34 cellular contexts compared by ENCODE assay signal in the genomic region with DNA sequence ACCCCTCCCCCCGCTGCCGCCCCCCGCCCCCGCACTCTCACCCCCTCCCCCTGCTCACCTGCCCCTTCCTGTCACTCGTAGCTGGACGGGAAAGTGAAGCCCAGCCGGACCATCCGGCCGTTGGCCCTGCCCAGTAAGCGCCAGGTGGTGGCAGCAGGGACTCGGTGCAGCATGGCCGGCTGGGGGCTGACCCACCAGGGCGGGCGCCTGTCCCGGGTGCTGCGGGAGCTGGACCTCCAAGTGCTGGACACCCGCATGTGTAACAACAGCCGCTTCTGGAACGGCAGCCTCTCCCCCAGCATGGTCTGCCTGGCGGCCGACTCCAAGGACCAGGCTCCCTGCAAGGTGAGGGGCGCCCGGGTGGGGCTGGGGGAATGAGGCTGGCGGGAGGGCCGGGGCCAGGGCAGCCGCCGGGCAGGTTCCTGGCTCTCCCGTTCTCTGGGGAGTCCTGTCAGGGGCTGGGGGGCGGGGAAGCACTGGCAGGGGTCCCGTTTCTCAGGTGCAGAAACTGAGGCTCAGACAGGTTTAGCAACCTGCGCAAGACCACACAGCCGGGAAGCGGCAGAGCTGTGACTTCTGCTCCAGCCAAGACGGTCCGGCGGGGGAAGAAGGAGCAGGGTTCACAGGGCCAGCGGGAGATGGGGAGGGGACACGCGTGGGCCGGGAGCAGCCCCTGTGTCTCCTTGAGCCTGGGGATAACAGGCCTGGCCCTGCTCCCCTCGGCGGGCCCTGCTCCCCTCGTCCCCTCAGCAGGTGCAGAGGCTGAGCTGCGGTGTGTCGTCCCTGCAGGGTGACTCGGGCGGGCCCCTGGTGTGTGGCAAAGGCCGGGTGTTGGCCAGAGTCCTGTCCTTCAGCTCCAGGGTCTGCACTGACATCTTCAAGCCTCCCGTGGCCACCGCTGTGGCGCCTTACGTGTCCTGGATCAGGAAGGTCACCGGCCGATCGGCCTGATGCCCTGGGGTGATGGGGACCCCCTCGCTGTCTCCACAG. TPM values are rescaled to one million over a fixed set of nuclear protein-coding genes. Genes with fewer than 3 reads are reported as not detected.
DNase-seq lines count a peak whose midpoint lies in the region; ATAC-seq, FAIRE-seq and TF ChIP-seq lines count a peak whose summit lies in the region.
"Had no signal": no experiment of that assay in that cellular context is flagged by ENCODE, and none has a peak within 500 bp of the region (broad histone marks: within the 10 kb centered on the region; RNA-seq: fewer than 3 reads in every experiment).

No MANE protein-coding gene starts in this region.

- CTCF ChIA-PET in K562 (lab: Yijun Ruan, JAX; ENCODE audit: low intra/inter-chr PET ratio) = no interaction called here

- no peaks in the 10 kb centered on the region for H3K27me3 ChIP-seq in K562 (ENCODE audit: control insufficient read depth in 2 of 2, insufficient read depth in 2 of 2, low read length in 2 of 2)
- no peaks in the 10 kb centered on the region for H3K27me3 ChIP-seq in trophoblast cell (ENCODE audit: insufficient read depth, low read length)
- H3K27me3 ChIP-seq: upper lobe of right lung had no signal

- no peak overlapping the region for H3K14ac ChIP-seq in trophoblast cell (ENCODE audit: low read length)

- H3K9me3 ChIP-seq in K562 (replicated peaks; ENCODE audit: control insufficient read depth, insufficient read depth, low read depth, low read length) = no peaks in the 10 kb centered on the region
- H3K9me3 ChIP-seq in trophoblast cell (ENCODE audit: insufficient read depth, low read depth, low read length) = no peaks in the 10 kb centered on the region
- H3K9me3 ChIP-seq: gastrocnemius medialis, mucosa of descending colon, psoas muscle, suprapubic skin, upper lobe of right lung had no signal

- no peak overlapping the region for H3K4me2 ChIP-seq in K562 (ENCODE audit: insufficient read depth, low read length)
- no peak overlapping the region for H3K4me2 ChIP-seq in trophoblast cell (ENCODE audit: low read length)

- WGBS in K562 (ENCODE audit: insufficient coverage, low coverage, missing lambda C conversion rate) = 88% methylated on average over 29 of the region's 56 CpGs
- WGBS in trophoblast cell (ENCODE audit: extremely low coverage, insufficient coverage, insufficient read length) = no CpG with 5 or more reads among the region's 56 CpGs

- POLR2A ChIA-PET in K562 (lab: Yijun Ruan, JAX) = interaction anchor here (0.7 to 1.2 kb wide), 2 partner anchors 16 to 87 kb away, joined by 3 to 5 read pairs; no protein-coding TSS in a partner anchor

- H3K9me1 ChIP-seq in K562 (ENCODE audit: control insufficient read depth, insufficient read depth, low read length) = no peaks in the 10 kb centered on the region

- H3K36me3 ChIP-seq in K562 (ENCODE audit: control insufficient read depth, insufficient read depth, low read length) (no peaks in the 10 kb centered on the region), trophoblast cell (ENCODE audit: control insufficient read depth in 1 of 2, insufficient read depth in 2 of 2, low read length in 2 of 2) (no peaks in the 10 kb centered on the region)
- H3K36me3 ChIP-seq: gastrocnemius medialis, suprapubic skin, upper lobe of right lung had no signal

- no peak overlapping the region for H3K23ac ChIP-seq in trophoblast cell (ENCODE audit: low read length)

- H4K12ac ChIP-seq in trophoblast cell (ENCODE audit: low read depth, low read length) = no peak overlapping the region

- no peaks in the 10 kb centered on the region for H3K79me2 ChIP-seq in K562 (ENCODE audit: control insufficient read depth, insufficient read depth, low read length)
- H3K79me2 ChIP-seq in trophoblast cell (ENCODE audit: control insufficient read depth, insufficient read depth, low read length, poor library complexity) = no peaks in the 10 kb centered on the region

- H4K91ac ChIP-seq in trophoblast cell (ENCODE audit: low read depth, low read length) = no peak overlapping the region

- no peak for TF ChIP-seq EP300 in K562 (IDR thresholded peaks at IDR 0.05; ENCODE audit: low read length)

- ATAC-seq in K562 (no peak), HG03139 (IDR thresholded peaks at IDR 0.05; ENCODE audit: unreplicated experiment) (no peak)
- ATAC-seq: activated CD4-positive, CD25-positive, alpha-beta regulatory T cell treated with anti-CD3 and anti-CD28 coated beads, Interleukin-2, amount 50 U/mL, for 24 hours; activated CD8-positive, alpha-beta memory T cell treated with anti-CD3 and anti-CD28 coated beads, Interleukin-2, amount 10 ng/mL, durations not matched to agents 7 days and 5 days; activated T-cell treated with anti-CD3 and anti-CD28 coated beads, Interleukin-2, amount 50 U/mL, for 4 hours; gastrocnemius medialis; natural killer cell; T-helper 17 cell had no signal

- H2BK120ac ChIP-seq in trophoblast cell (ENCODE audit: insufficient read depth, low read length, poor library complexity) = no peak overlapping the region

- H2BK12ac ChIP-seq in trophoblast cell (ENCODE audit: low read length) = no peak overlapping the region

- H2AK5ac ChIP-seq in trophoblast cell (ENCODE audit: low read length) = no peak overlapping the region

- H4K20me1 ChIP-seq in K562 (replicated peaks; ENCODE audit: control insufficient read depth, insufficient read depth, low read length) = no peaks in the 10 kb centered on the region

- DNase-seq in DMS53 (lab: John Stamatoyannopoulos, UW) (peak; percentile 51), DMS53 treated with DMSO at 0.1 percent for 48 hours (lab: John Stamatoyannopoulos, UW; ENCODE audit: unreplicated experiment) (no peak), K562 (ENCODE audit: extremely low read depth in 1 of 4, low spot score in 3 of 4) (peak in 2 of 4 experiments; percentile 5 to 8), trophoblast cell (peak; percentile 65 to 77), NCI-H524 (lab: John Stamatoyannopoulos, UW) (no peak)
- DNase-seq: activated CD4-positive, alpha-beta T cell treated with anti-CD3 and anti-CD28 coated beads, Interleukin-2, amount 50 U/mL, for 4 hours; activated CD8-positive, alpha-beta memory T cell treated with anti-CD3 and anti-CD28 coated beads, Interleukin-2, amount 10 ng/mL, durations not matched to agents 7 days and 5 days; activated gamma-delta T cell treated with Interleukin-2 at 50 U/mL for 16 hours; activated naive CD8-positive, alpha-beta T cell treated with anti-CD3 and anti-CD28 coated beads, Interleukin-2, amount 10 ng/mL, durations not matched to agents 7 days and 5 days; activated T-cell treated with anti-CD3 and anti-CD28 coated beads, Interleukin-2, amount 50 U/mL, for 4 hours; gastrocnemius medialis; HFFc6; left cardiac atrium; natural killer cell; NCI-H1048; NCI-H1694 treated with DMSO at 0.1 percent for 48 hours; NK-92 treated with Interleukin-12 subunit alpha and Interleukin-12 subunit beta, amount 100 ng/mL, for 24 hours; occipital lobe; psoas muscle; stimulated activated CD4-positive, alpha-beta T cell treated with anti-CD3 and anti-CD28 coated beads, Interleukin-4, amount 100 ng/mL, for 4 hours; T-helper 17 cell; upper lobe of right lung had no signal

- intact Hi-C loops in K562 (cut with micrococcal nuclease) = no loop called here

- FAIRE-seq in K562 (lab: Jason Lieb, UNC) = no peak
- FAIRE-seq: bronchial epithelial cell, TTC549 had no signal

- BruUV-seq in K562 (replicated peaks; lab: Mats Ljungman, UMichigan) = no TSS peak

- no peaks in the 10 kb centered on the region for H3K79me1 ChIP-seq in trophoblast cell (ENCODE audit: low read length)

- in situ Hi-C loops in K562 (cut with MboI) = no loop called here

- H3K9ac ChIP-seq in K562 (ENCODE audit: insufficient read depth in 1 of 2, low read depth in 2 of 2, low read length in 2 of 2) (no peak overlapping the region; a peak in 1 of 4 replicates), trophoblast cell (ENCODE audit: low read length) (no peak overlapping the region)

- no peak overlapping the region for H2BK5ac ChIP-seq in trophoblast cell (ENCODE audit: low read depth, low read length, poor library complexity)

- H3K27ac ChIP-seq in K562 (ENCODE audit: extremely low read depth, low read depth, low read length) = no peak overlapping the region
- H3K27ac ChIP-seq in trophoblast cell (ENCODE audit: low read depth, low read length) = no peak overlapping the region
- H3K27ac ChIP-seq: gastrocnemius medialis, psoas muscle, SK-N-MC, suprapubic skin, upper lobe of right lung had no signal

- H3K18ac ChIP-seq in trophoblast cell (ENCODE audit: low read length) = no peak overlapping the region

- TF ChIP-seq POLR2A in K562 (conservative IDR thresholded peaks at IDR 0.05) = no peak

- H2AFZ ChIP-seq in K562 (ENCODE audit: low read depth, low read length) = no peak overlapping the region
- H2AFZ ChIP-seq in trophoblast cell (ENCODE audit: insufficient read depth, low read length, poor library complexity) = no peak overlapping the region

- no peak for TF ChIP-seq RAD21 in K562 (CRISPR knock-in tag; conservative IDR thresholded peaks at IDR 0.05 in 1 of 2, IDR thresholded peaks at IDR 0.05 in 1 of 2)

- H4K8ac ChIP-seq in trophoblast cell (ENCODE audit: low read depth, low read length) = no peak overlapping the region

- no peak overlapping the region for H3K4me3 ChIP-seq in K562
- H3K4me3 ChIP-seq in trophoblast cell (ENCODE audit: low read depth, low read length) = no peak overlapping the region
- H3K4me3 ChIP-seq: gastrocnemius medialis, mucosa of descending colon, psoas muscle, SK-N-MC, suprapubic skin, upper lobe of right lung had no signal

- H3K4ac ChIP-seq in trophoblast cell (ENCODE audit: low read depth, low read length) = no peak overlapping the region

- H3K4me1 ChIP-seq in K562 (replicated peaks in 1 of 2; ENCODE audit: control insufficient read depth in 2 of 2, insufficient read depth in 2 of 2, low read length in 2 of 2) (peaks cover 10 to 61% of the 10 kb centered on the region in 2 experiments), trophoblast cell (ENCODE audit: control insufficient read depth in 1 of 2, insufficient read depth in 2 of 2, low read length in 2 of 2) (no peaks in the 10 kb centered on the region)
- H3K4me1 ChIP-seq: gastrocnemius medialis, psoas muscle, upper lobe of right lung had no signal

- TF ChIP-seq CTCF in K562 (IDR thresholded peaks at IDR 0.05 in 2 of 3, conservative IDR thresholded peaks at IDR 0.05 in 1 of 3; ENCODE audit: insufficient read depth in 2 of 3, low read depth in 1 of 3, low read length in 3 of 3) = no peak

RNA-seq across cellular contexts. Expression of a gene that starts 5.3 kb away (rescaled TPM):
- 0.49 and 1.6 TPM in 2 replicates for total RNA-seq in K562 (2011; cell fraction: chromatin; rRNA removed; ENCODE audit: low replicate concordance)
- 4.0 and 4.5 TPM in 2 replicates for total RNA-seq in K562 (2011; cell fraction: nucleolus; rRNA removed)
- 1.4 and 1.9 TPM in 2 replicates for total RNA-seq in K562 (2011; cell fraction: nucleoplasm; rRNA removed)
- total RNA-seq in K562 (2014; rRNA removed) (2.3 and 2.6 TPM in 2 replicates), K562 (2014; rRNA removed; fragmentation: Illumina TruSeq; extraction: Trizol) (not detected in 2 replicates), K562 (2015; rRNA removed; fragmentation: Illumina TruSeq; extraction: Trizol) (0.62 and 1.1 TPM in 2 replicates), K562 (2021) (0.72 and 1.8 TPM in 2 replicates)
- polyA plus RNA-seq in K562 (2011; rRNA removed) (0.70 and 0.97 TPM in 2 replicates), K562 (2014; fragmentation: Illumina TruSeq; extraction: Trizol) (0.61 TPM in 1 of 2 replicates, not detected in the other), K562 (2014; fragmentation: Nextera tagmentation; extraction: Ambion mirVana) (under 1 TPM; 0.08 to 0.27 TPM), K562 (2014; rRNA removed) (1.8 and 2.2 TPM in 2 replicates)
- 1.9 and 5.9 TPM in 2 replicates for polyA plus RNA-seq in K562 (2011; cell fraction: cytosol; rRNA removed)
- polyA plus RNA-seq in K562 (2011; cell fraction: nucleus; rRNA removed) = 0.87 and 1.8 TPM in 2 replicates
- 1.7 and 3.5 TPM in 2 replicates for polyA plus RNA-seq in K562 (2012)
- not detected in 2 replicates for polyA minus RNA-seq in K562 (2011; rRNA and poly(A)+ RNA removed)
- polyA minus RNA-seq in K562 (2011; cell fraction: cytosol; rRNA and poly(A)+ RNA removed) = 2.5 TPM in 1 of 2 replicates, not detected in the other
- not detected in 2 replicates for polyA minus RNA-seq in K562 (2011; cell fraction: nucleus; rRNA and poly(A)+ RNA removed)
- 0.08 and 0.12 TPM in 2 replicates for polyA plus RNA-seq in trophoblast cell (2013)
- total RNA-seq: bronchial epithelial cell, Calu3, IMR-90, lung microvascular endothelial cell, NCI-H460, occipital lobe, psoas muscle had no signal

RNA-seq across cellular contexts. Expression of a gene that starts 17.6 kb away (rescaled TPM):
- 34.1 and 85.3 TPM in 2 replicates for total RNA-seq in K562 (2011; cell fraction: chromatin; rRNA removed; ENCODE audit: low replicate concordance)
- 68.2 and 70.5 TPM in 2 replicates for total RNA-seq in K562 (2011; cell fraction: nucleolus; rRNA removed)
- 40.9 and 50.4 TPM in 2 replicates for total RNA-seq in K562 (2011; cell fraction: nucleoplasm; rRNA removed)
- 203 and 207 TPM in 2 replicates for total RNA-seq in K562 (2014; rRNA removed)
- total RNA-seq in K562 (2014; rRNA removed; fragmentation: Illumina TruSeq; extraction: Trizol) = 33.0 and 36.2 TPM in 2 replicates
- 65.5 and 75.7 TPM in 2 replicates for total RNA-seq in K562 (2015; rRNA removed; fragmentation: Illumina TruSeq; extraction: Trizol)
- total RNA-seq in K562 (2021) = 125 and 130 TPM in 2 replicates
- 82.7 and 103 TPM in 2 replicates for polyA plus RNA-seq in K562 (2011; rRNA removed)
- 89.6 and 173 TPM in 2 replicates for polyA plus RNA-seq in K562 (2011; cell fraction: cytosol; rRNA removed)
- 83.8 and 124 TPM in 2 replicates for polyA plus RNA-seq in K562 (2011; cell fraction: nucleus; rRNA removed)
- polyA plus RNA-seq in K562 (2012) = 72.7 and 83.2 TPM in 2 replicates
- polyA plus RNA-seq in K562 (2014; fragmentation: Illumina TruSeq; extraction: Trizol) = 55.7 and 88.4 TPM in 2 replicates
- polyA plus RNA-seq in K562 (2014; fragmentation: Nextera tagmentation; extraction: Ambion mirVana) = 1 to 10 TPM in 1 of 2 experiments, under 1 TPM in 1; 0.80 to 1.0 TPM
- 125 and 142 TPM in 2 replicates for polyA plus RNA-seq in K562 (2014; rRNA removed)
- 16.2 and 28.5 TPM in 2 replicates for polyA minus RNA-seq in K562 (2011; rRNA and poly(A)+ RNA removed)
- polyA minus RNA-seq in K562 (2011; cell fraction: cytosol; rRNA and poly(A)+ RNA removed) = 36.4 and 44.9 TPM in 2 replicates
- polyA minus RNA-seq in K562 (2011; cell fraction: nucleus; rRNA and poly(A)+ RNA removed) = 18.4 and 20.5 TPM in 2 replicates
- polyA plus RNA-seq in trophoblast cell (2013) = 85.4 and 86.0 TPM in 2 replicates

RNA-seq across cellular contexts. Expression of a gene that starts 23.3 kb away (rescaled TPM):
- total RNA-seq in K562 (2011; cell fraction: chromatin; rRNA removed; ENCODE audit: low replicate concordance) = 106 and 369 TPM in 2 replicates
- 735 and 796 TPM in 2 replicates for total RNA-seq in K562 (2011; cell fraction: nucleolus; rRNA removed)
- 350 and 437 TPM in 2 replicates for total RNA-seq in K562 (2011; cell fraction: nucleoplasm; rRNA removed)
- total RNA-seq in K562 (2014; rRNA removed) (398 and 484 TPM in 2 replicates), K562 (2014; rRNA removed; fragmentation: Illumina TruSeq; extraction: Trizol) (59.1 and 89.1 TPM in 2 replicates), K562 (2015; rRNA removed; fragmentation: Illumina TruSeq; extraction: Trizol) (211 and 220 TPM in 2 replicates), K562 (2021) (495 and 506 TPM in 2 replicates)
- polyA plus RNA-seq in K562 (2011; rRNA removed) (129 and 411 TPM in 2 replicates), K562 (2014; fragmentation: Illumina TruSeq; extraction: Trizol) (187 and 351 TPM in 2 replicates), K562 (2014; fragmentation: Nextera tagmentation; extraction: Ambion mirVana) (10 to 100 TPM in 1 of 2 experiments, 1 to 10 TPM in 1; 4.6 to 17.9 TPM), K562 (2014; rRNA removed) (236 and 311 TPM in 2 replicates)
- 277 and 455 TPM in 2 replicates for polyA plus RNA-seq in K562 (2011; cell fraction: cytosol; rRNA removed)
- 198 and 199 TPM in 2 replicates for polyA plus RNA-seq in K562 (2011; cell fraction: nucleus; rRNA removed)
- 362 and 456 TPM in 2 replicates for polyA plus RNA-seq in K562 (2012)
- 61.0 and 70.9 TPM in 2 replicates for polyA minus RNA-seq in K562 (2011; rRNA and poly(A)+ RNA removed)
- polyA minus RNA-seq in K562 (2011; cell fraction: cytosol; rRNA and poly(A)+ RNA removed) = 197 and 315 TPM in 2 replicates
- polyA minus RNA-seq in K562 (2011; cell fraction: nucleus; rRNA and poly(A)+ RNA removed) = 48.1 and 72.2 TPM in 2 replicates
- polyA plus RNA-seq in trophoblast cell (2013) = 506 and 509 TPM in 2 replicates

RNA-seq across cellular contexts. Expression of a gene that starts 40.5 kb away (rescaled TPM):
- total RNA-seq in K562 (2011; cell fraction: chromatin; rRNA removed; ENCODE audit: low replicate concordance) = 2.7 and 8.1 TPM in 2 replicates
- 6.2 and 7.2 TPM in 2 replicates for total RNA-seq in K562 (2011; cell fraction: nucleolus; rRNA removed)
- total RNA-seq in K562 (2011; cell fraction: nucleoplasm; rRNA removed) = 3.6 and 3.7 TPM in 2 replicates
- 0.82 and 1.3 TPM in 2 replicates for total RNA-seq in K562 (2014; rRNA removed)
- total RNA-seq in K562 (2014; rRNA removed; fragmentation: Illumina TruSeq; extraction: Trizol) = 0.29 and 0.40 TPM in 2 replicates
- 0.29 and 0.30 TPM in 2 replicates for total RNA-seq in K562 (2015; rRNA removed; fragmentation: Illumina TruSeq; extraction: Trizol)
- 3.9 and 4.2 TPM in 2 replicates for total RNA-seq in K562 (2021)
- polyA plus RNA-seq in K562 (2011; rRNA removed) = 0.64 and 0.76 TPM in 2 replicates
- 1.1 and 1.5 TPM in 2 replicates for polyA plus RNA-seq in K562 (2011; cell fraction: cytosol; rRNA removed)
- 3.0 and 3.9 TPM in 2 replicates for polyA plus RNA-seq in K562 (2011; cell fraction: nucleus; rRNA removed)
- 1.6 and 1.7 TPM in 2 replicates for polyA plus RNA-seq in K562 (2012)
- polyA plus RNA-seq in K562 (2014; fragmentation: Illumina TruSeq; extraction: Trizol) = 0.91 and 1.9 TPM in 2 replicates
- not detected for polyA plus RNA-seq in K562 (2014; fragmentation: Nextera tagmentation; extraction: Ambion mirVana)
- 0.86 and 1.2 TPM in 2 replicates for polyA plus RNA-seq in K562 (2014; rRNA removed)
- polyA minus RNA-seq in K562 (2011; rRNA and poly(A)+ RNA removed) = 1.3 and 1.6 TPM in 2 replicates
- polyA minus RNA-seq in K562 (2011; cell fraction: cytosol; rRNA and poly(A)+ RNA removed) = 2.3 and 3.5 TPM in 2 replicates
- 1.5 and 2.2 TPM in 2 replicates for polyA minus RNA-seq in K562 (2011; cell fraction: nucleus; rRNA and poly(A)+ RNA removed)
- 0.73 and 0.79 TPM in 2 replicates for polyA plus RNA-seq in trophoblast cell (2013)
- polyA plus RNA-seq: CD14-positive monocyte had no signal

RNA-seq across cellular contexts. Expression of a gene that starts 41.8 kb away (rescaled TPM):
- total RNA-seq in K562 (2011; cell fraction: chromatin; rRNA removed; ENCODE audit: low replicate concordance) = 7.0 and 14.9 TPM in 2 replicates
- total RNA-seq in K562 (2011; cell fraction: nucleolus; rRNA removed) = 10.1 and 11.5 TPM in 2 replicates
- total RNA-seq in K562 (2011; cell fraction: nucleoplasm; rRNA removed) = 5.3 and 6.3 TPM in 2 replicates
- total RNA-seq in K562 (2014; rRNA removed) (22.6 and 31.6 TPM in 2 replicates), K562 (2014; rRNA removed; fragmentation: Illumina TruSeq; extraction: Trizol) (0.32 and 0.47 TPM in 2 replicates), K562 (2015; rRNA removed; fragmentation: Illumina TruSeq; extraction: Trizol) (1.2 and 2.3 TPM in 2 replicates), K562 (2021) (13.0 and 15.5 TPM in 2 replicates)
- polyA plus RNA-seq in K562 (2011; rRNA removed) (0.93 and 1.2 TPM in 2 replicates), K562 (2014; fragmentation: Illumina TruSeq; extraction: Trizol) (0.30 and 0.33 TPM in 2 replicates), K562 (2014; fragmentation: Nextera tagmentation; extraction: Ambion mirVana) (not detected), K562 (2014; rRNA removed) (12.2 and 15.0 TPM in 2 replicates)
- polyA plus RNA-seq in K562 (2011; cell fraction: cytosol; rRNA removed) = 1.9 and 24.8 TPM in 2 replicates
- polyA plus RNA-seq in K562 (2011; cell fraction: nucleus; rRNA removed) = 1.8 and 3.9 TPM in 2 replicates
- polyA plus RNA-seq in K562 (2012) = 5.5 and 10.3 TPM in 2 replicates
- polyA minus RNA-seq in K562 (2011; rRNA and poly(A)+ RNA removed) = 0.74 and 0.78 TPM in 2 replicates
- 1.6 and 5.0 TPM in 2 replicates for polyA minus RNA-seq in K562 (2011; cell fraction: cytosol; rRNA and poly(A)+ RNA removed)
- 3.2 and 3.8 TPM in 2 replicates for polyA minus RNA-seq in K562 (2011; cell fraction: nucleus; rRNA and poly(A)+ RNA removed)
- polyA plus RNA-seq in trophoblast cell (2013) = 4.2 and 4.8 TPM in 2 replicates

Comparison
In these comparisons a context has a peak if more than half of its experiments do, and no peak if none do; other contexts are left out.
1. DNase-seq: peak in DMS53 (single experiment) and trophoblast cell (2 of 2); none in DMS53 treated with DMSO at 0.1 percent for 48 hours (single experiment) and NCI-H524 (0 of 2).